12 cellular contexts compared by ENCODE assay signal in genomic region chr2:222433381-222434173, GRCh38. TPM values are rescaled to one million over a fixed set of nuclear protein-coding genes. Genes with fewer than 3 reads are reported as not detected.
DNase-seq lines count a peak whose midpoint lies in the region; ATAC-seq and TF ChIP-seq lines count a peak whose summit lies in the region.
"Had no signal": no experiment of that assay in that cellular context is flagged by ENCODE, and none has a peak within 500 bp of the region (broad histone marks: within the 10 kb centered on the region; RNA-seq: fewer than 3 reads in every experiment).

No MANE protein-coding gene starts in this region.

- H3K9me3 ChIP-seq in endodermal cell (ENCODE audit: control insufficient read depth, low read length), result no peaks in the 10 kb centered on the region
- H3K9me3 ChIP-seq: vagina had no signal

- DNase-seq in Caki2 (ENCODE audit: low read depth), result peak; percentile 64
- DNase-seq in endodermal cell, result peak; percentile 71
- DNase-seq in activated gamma-delta T cell (lab: John Stamatoyannopoulos, UW), result no peak
- no peak for DNase-seq in dorsolateral prefrontal cortex
- no peak for DNase-seq in stimulated activated CD8-positive, alpha-beta memory T cell treated with anti-CD3 and anti-CD28 coated beads, Interleukin-4, amount 100 ng/mL, for 48 hours
- no peak for DNase-seq in erythroblast (lab: John Stamatoyannopoulos, UW)
- DNase-seq: NCI-H1694 had no signal

- H3K27me3 Mint-ChIP-seq in endodermal cell (ENCODE audit: insufficient read depth), result peaks cover 98% of the 10 kb centered on the region

- H3K36me3 ChIP-seq in endodermal cell (ENCODE audit: control insufficient read depth, insufficient read depth, low read length), result no peaks in the 10 kb centered on the region
- H3K36me3 ChIP-seq: vagina had no signal

- intact Hi-C loops in dorsolateral prefrontal cortex (cut with DNase I), result no loop called here

- H3K9ac ChIP-seq in endodermal cell (ENCODE audit: extremely low read depth, low read length, poor library complexity, severe bottlenecking), result no peak overlapping the region

- no peaks in the 10 kb centered on the region for H3K4me1 ChIP-seq in endodermal cell (ENCODE audit: control insufficient read depth, insufficient read depth, low read length)
- H3K4me1 ChIP-seq: vagina had no signal

- TF ChIP-seq CTCF in endodermal cell (conservative IDR thresholded peaks at IDR 0.05) (no peak), dorsolateral prefrontal cortex (IDR thresholded peaks at IDR 0.05 in 54 of 56, conservative IDR thresholded peaks at IDR 0.05 in 2 of 56; ENCODE audit: low read depth in 1 of 56, partially characterized antibody in 56 of 56) (no peak)

- H3K4me1 Mint-ChIP-seq in endodermal cell, result peaks cover 9% of the 10 kb centered on the region

- no peak overlapping the region for H3K27ac Mint-ChIP-seq in endodermal cell
- H3K27ac Mint-ChIP-seq: activated naive CD8-positive, alpha-beta T cell had no signal

- no peak overlapping the region for H3K4me3 ChIP-seq in endodermal cell (ENCODE audit: low read length)
- H3K4me3 ChIP-seq in dorsolateral prefrontal cortex, result no peak overlapping the region
- H3K4me3 ChIP-seq: vagina had no signal

- TF ChIP-seq POLR2A in erythroblast (IDR thresholded peaks at IDR 0.05; ENCODE audit: low read length), result no peak

- H3K27me3 ChIP-seq in endodermal cell (ENCODE audit: control insufficient read depth, insufficient read depth, low read length, poor library complexity, severe bottlenecking) (peaks cover 41% of the 10 kb centered on the region), dorsolateral prefrontal cortex (peaks cover 0 to 11% (median 0%) of the 10 kb centered on the region in 45 donors)
- H3K27me3 ChIP-seq: vagina had no signal

- H3K27ac ChIP-seq in endodermal cell (ENCODE audit: low read depth, low read length) (no peak overlapping the region), dorsolateral prefrontal cortex (no peak overlapping the region)
- H3K27ac ChIP-seq: vagina had no signal

- WGBS in endodermal cell (ENCODE audit: insufficient coverage in 1 of 2, insufficient read length in 1 of 2), 2 experiments, result 70 to 74% methylated on average over 7 to 8 of the region's 8 CpGs

- H3K9me3 Mint-ChIP-seq in endodermal cell, result peaks cover 15% of the 10 kb centered on the region

- in situ Hi-C loops in Caki2 (cut with HindIII; ENCODE audit: low pct_unique_long_range_greater_than_20kb, low sequenced_read_pairs), result no loop called here

- H3K4me3 Mint-ChIP-seq in endodermal cell, result no peak overlapping the region
- H3K4me3 Mint-ChIP-seq: activated naive CD8-positive, alpha-beta T cell; CD14-positive monocyte had no signal

- peak; percentile 79 for ATAC-seq in GM21381 (IDR thresholded peaks at IDR 0.05; ENCODE audit: unreplicated experiment)
- ATAC-seq in HG03442 (IDR thresholded peaks at IDR 0.05; ENCODE audit: unreplicated experiment), result peak; percentile 74

- no peaks in the 10 kb centered on the region for H3K36me3 Mint-ChIP-seq in endodermal cell (ENCODE audit: low read depth)
- H3K36me3 Mint-ChIP-seq: activated naive CD8-positive, alpha-beta T cell; CD14-positive monocyte had no signal

RNA-seq across cellular contexts. Expression of gene SGPP2, which starts 9.2 kb away (rescaled TPM):
- total RNA-seq in Caki2 (2014; rRNA removed; shearing (Covaris generic); ENCODE audit: low replicate concordance), result 7.5 and 8.1 TPM in 2 replicates
- total RNA-seq in endodermal cell (not detected), dorsolateral prefrontal cortex (10 to 100 TPM in 119 of 120 experiments, 1 to 10 TPM in 1; 7.0 to 35.1 (median 21.1) TPM)
- polyA plus RNA-seq in endodermal cell (2013, experiment 1 of 2), result 0.32 TPM
- polyA plus RNA-seq in endodermal cell (2013, experiment 2 of 2), result 0.33 TPM
- polyA plus RNA-seq: CD14-positive monocyte had no signal

Comparison
In these comparisons a context has a peak if more than half of its experiments do, and no peak if none do; other contexts are left out.
1. DNase-seq: peak in Caki2 (single experiment) and endodermal cell (single experiment); none in activated gamma-delta T cell (single experiment), dorsolateral prefrontal cortex (0 of 10), stimulated activated CD8-positive, alpha-beta memory T cell treated with anti-CD3 and anti-CD28 coated beads, Interleukin-4, amount 100 ng/mL, for 48 hours (single experiment) and erythroblast (0 of 2).